11 cellular contexts compared by ENCODE assay signal in the genomic region with DNA sequence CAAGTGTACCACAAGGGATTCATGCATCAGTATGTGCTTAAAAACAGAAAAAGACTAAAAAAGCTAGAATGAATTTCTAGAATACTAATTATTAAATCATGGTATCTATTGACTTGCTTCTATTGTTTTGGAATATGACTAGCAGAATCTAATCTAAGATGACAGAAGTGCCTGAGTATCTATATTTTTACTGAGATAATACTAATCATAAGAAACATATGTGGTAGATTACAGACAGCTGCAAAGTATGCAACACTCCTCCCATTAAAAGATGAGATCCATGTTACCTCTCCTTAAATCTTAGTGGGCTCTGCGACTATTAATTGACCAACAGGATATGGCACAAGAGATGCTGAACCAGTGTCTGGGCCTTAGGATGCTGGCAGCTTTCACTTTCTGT.
"Had no signal": no experiment of that assay in that cellular context is flagged by ENCODE, and none has a peak within 500 bp of the region (broad histone marks: within the 10 kb centered on the region; RNA-seq: fewer than 3 reads in every experiment).

No MANE protein-coding gene starts in this region.

- FAIRE-seq: H1, H54 had no signal

- H3K36me3 ChIP-seq: HAP-1 had no signal

- H3K9me3 ChIP-seq: HAP-1 had no signal

- ATAC-seq: GM23338, HCT116 had no signal

- H3K27ac ChIP-seq: GM23248 had no signal

- H3K4me2 ChIP-seq: GM23338 had no signal

- DNase-seq: GM23248, GOT3, H7, H9, HCEC 1CT, HFFc6 had no signal

- H2AFZ ChIP-seq: GM23248, GM23338 had no signal

- H3K4me3 ChIP-seq: GM23248, GM23338, HAP-1 had no signal

- H3K9ac ChIP-seq: GM23248 had no signal
